ENCODE assay signal across 30 cellular contexts in the genomic region with DNA sequence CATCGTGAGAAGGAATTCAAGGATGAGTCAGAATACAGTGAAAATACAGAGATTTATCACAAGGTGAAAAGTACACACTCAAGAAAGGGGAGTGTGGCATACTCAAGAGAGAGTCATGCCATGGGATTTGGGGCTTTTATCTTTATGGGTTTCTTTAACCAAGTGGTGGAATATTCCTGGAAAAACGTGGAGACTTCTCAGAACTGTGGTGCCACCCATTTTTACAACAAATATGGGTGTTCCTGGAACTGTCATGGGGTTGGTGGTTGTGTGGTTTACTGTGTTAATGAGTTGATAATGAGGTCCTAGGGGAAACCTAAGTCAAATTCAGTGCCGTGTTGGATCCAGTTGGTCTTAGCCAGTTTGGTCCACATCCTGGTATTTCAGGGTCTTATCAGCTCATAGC.
"Had no signal": no experiment of that assay in that cellular context is flagged by ENCODE, and none has a peak within 500 bp of the region (broad histone marks: within the 10 kb centered on the region; RNA-seq: fewer than 3 reads in every experiment).

No MANE protein-coding gene starts in this region.

- H3K9me3 Mint-ChIP-seq: nephron progenitor cell; neural progenitor cell; stimulated activated memory B cell treated with anti-CD40 and anti-IgM and Interleukin-4, amounts not matched to agents 10 μg/mL and 1 μg/mL and 100 μg/mL, for 72 hours; stimulated activated naive CD8-positive, alpha-beta T cell treated with anti-CD3 and anti-CD28 coated beads, Interleukin-15, amount 100 ng/mL, for 72 hours had no signal

- H3K27me3 Mint-ChIP-seq: naive B cell; progenitor cell of endocrine pancreas; stimulated activated memory B cell treated with anti-CD40 and anti-IgM and Interleukin-4, amounts not matched to agents 10 μg/mL and 1 μg/mL and 100 μg/mL, for 72 hours; stimulated activated naive CD8-positive, alpha-beta T cell treated with anti-CD3 and anti-CD28 coated beads, Interleukin-15, amount 100 ng/mL, for 72 hours had no signal

- H3K4me1 Mint-ChIP-seq: immature natural killer cell; naive B cell; natural killer cell; stimulated activated memory B cell treated with anti-CD40 and anti-IgM and Interleukin-4, amounts not matched to agents 10 μg/mL and 1 μg/mL and 100 μg/mL, for 72 hours; stimulated activated naive CD8-positive, alpha-beta T cell treated with anti-CD3 and anti-CD28 coated beads, Interleukin-15, amount 100 ng/mL, for 72 hours had no signal

- H3K27me3 ChIP-seq: neural progenitor cell, neutrophil, ovary, right atrium auricular region, right lobe of liver, testis, tibial artery, upper lobe of right lung had no signal

- H3K4me3 Mint-ChIP-seq: immature natural killer cell; mesothelial cell of epicardium; naive B cell; natural killer cell; nephron progenitor cell; neural progenitor cell; stimulated activated memory B cell treated with anti-CD40 and anti-IgM and Interleukin-4, amounts not matched to agents 10 μg/mL and 1 μg/mL and 100 μg/mL, for 72 hours; stimulated activated naive CD8-positive, alpha-beta T cell treated with anti-CD3 and anti-CD28 coated beads, Interleukin-15, amount 100 ng/mL, for 72 hours had no signal

- H3K36me3 ChIP-seq: left ventricle myocardium inferior, neural progenitor cell, neutrophil, ovary, right atrium auricular region, right lobe of liver, tibial artery, upper lobe of right lung had no signal

- H3K9me3 ChIP-seq: left ventricle myocardium inferior, neutrophil, ovary, right atrium auricular region, right lobe of liver, testis, tibial artery, upper lobe of right lung had no signal

- H3K4me2 ChIP-seq: neural progenitor cell, smooth muscle cell had no signal

- H3K9ac ChIP-seq: neural progenitor cell had no signal

- H3K27ac ChIP-seq: left ventricle myocardium inferior, neural progenitor cell, neutrophil, ovary, right atrium auricular region, right lobe of liver, testis, tibial artery, upper lobe of right lung had no signal

- H3K4me3 ChIP-seq: left ventricle myocardium inferior, lung, neural progenitor cell, ovary, right atrium auricular region, right lobe of liver, smooth muscle cell, testis, tibial artery, upper lobe of right lung had no signal

- DNase-seq: hypothalamus; immature natural killer cell; kidney; left ventricle myocardium inferior; mesendoderm; naive B cell; natural killer cell; nephron progenitor cell; occipital lobe; ovary; right lobe of liver; stimulated activated CD4-positive, alpha-beta T cell treated with anti-CD3 and anti-CD28 coated beads, Interleukin-1b, Interleukin-23, amount 100 ng/mL, for 48 hours; stimulated activated CD4-positive, alpha-beta T cell treated with anti-CD3 and anti-CD28 coated beads, Interleukin-2, amount 100 ng/mL, for 48 hours; stimulated activated CD4-positive, alpha-beta T cell treated with anti-CD3 and anti-CD28 coated beads, Interleukin-4, amount 100 ng/mL, for 4 hours; stimulated activated CD8-positive, alpha-beta memory T cell treated with anti-CD3 and anti-CD28 coated beads, Interleukin-4, amount 100 ng/mL, for 48 hours; stimulated activated naive CD4-positive, alpha-beta T cell treated with Interleukin-2 at 50 U/mL for 16 hours; stimulated activated naive CD8-positive, alpha-beta T cell treated with anti-CD3 and anti-CD28 coated beads, Interleukin-15, amount 100 ng/mL, for 72 hours; substantia nigra; testis; tibial artery; trophoblast cell; upper lobe of right lung had no signal

- H3K27ac Mint-ChIP-seq: immature natural killer cell; mesothelial cell of epicardium; naive B cell; natural killer cell; nephron progenitor cell; neural progenitor cell; progenitor cell of endocrine pancreas; stimulated activated memory B cell treated with anti-CD40 and anti-IgM and Interleukin-4, amounts not matched to agents 10 μg/mL and 1 μg/mL and 100 μg/mL, for 72 hours; stimulated activated naive CD8-positive, alpha-beta T cell treated with anti-CD3 and anti-CD28 coated beads, Interleukin-15, amount 100 ng/mL, for 72 hours had no signal

- H3K36me3 Mint-ChIP-seq: immature natural killer cell; mesothelial cell of epicardium; naive B cell; natural killer cell; neural progenitor cell; stimulated activated memory B cell treated with anti-CD40 and anti-IgM and Interleukin-4, amounts not matched to agents 10 μg/mL and 1 μg/mL and 100 μg/mL, for 72 hours had no signal

- ATAC-seq: right lobe of liver; stimulated activated naive CD8-positive, alpha-beta T cell treated with anti-CD3 and anti-CD28 coated beads, Interleukin-15, amount 100 ng/mL, for 72 hours; upper lobe of right lung had no signal

- H2AFZ ChIP-seq: neural progenitor cell had no signal

- H3K4me1 ChIP-seq: left ventricle myocardium inferior, neural progenitor cell, right atrium auricular region, right lobe of liver, testis, tibial artery, upper lobe of right lung had no signal
